Comparison of ENCODE assay signal across 16 cellular contexts in genomic region chr4:80045831-80046230, GRCh38. TPM values are rescaled to one million over a fixed set of nuclear protein-coding genes. Genes with fewer than 3 reads are reported as not detected.
A peak's percentile ranks its signal among the peaks of the same experiment; 100 is the strongest.
DNase-seq lines count a peak whose midpoint lies in the region; ATAC-seq and TF ChIP-seq lines count a peak whose summit lies in the region.
"Had no signal": no experiment of that assay in that cellular context is flagged by ENCODE, and none has a peak within 500 bp of the region (broad histone marks: within the 10 kb centered on the region; RNA-seq: fewer than 3 reads in every experiment).

No MANE protein-coding gene starts in this region.

- no peak for ATAC-seq in T-cell (replicated peaks in 1 of 4)
- ATAC-seq in GM18858 (IDR thresholded peaks at IDR 0.05; ENCODE audit: unreplicated experiment): no peak
- no peak for ATAC-seq in HG03439 (IDR thresholded peaks at IDR 0.05; ENCODE audit: unreplicated experiment)
- ATAC-seq: HCT116, natural killer cell had no signal

- H3K4me3 ChIP-seq in fibroblast of mammary gland (ENCODE audit: control insufficient read depth, low read depth, low read length): no peak overlapping the region
- H3K4me3 ChIP-seq in osteoblast (ENCODE audit: insufficient read depth, low read length): no peak overlapping the region
- H3K4me3 ChIP-seq in testis: no peak overlapping the region
- H3K4me3 ChIP-seq: Peyer's patch had no signal

- H3K9me3 ChIP-seq in osteoblast (ENCODE audit: low read depth, low read length) (no peaks in the 10 kb centered on the region), testis (no peaks in the 10 kb centered on the region)
- H3K9me3 ChIP-seq: Peyer's patch had no signal

- no peaks in the 10 kb centered on the region for H4K20me1 ChIP-seq in osteoblast (ENCODE audit: insufficient read depth, low read length)

- H3K27me3 ChIP-seq in osteoblast (ENCODE audit: insufficient read depth, low read length) (no peaks in the 10 kb centered on the region), testis (no peaks in the 10 kb centered on the region)
- H3K27me3 ChIP-seq: Peyer's patch had no signal

- no peak for TF ChIP-seq POLR2A in testis (IDR thresholded peaks at IDR 0.05)

- no peaks in the 10 kb centered on the region for H3K27me3 Mint-ChIP-seq in T-cell
- H3K27me3 Mint-ChIP-seq: B cell had no signal

- H3K9me3 Mint-ChIP-seq in T-cell: no peaks in the 10 kb centered on the region
- H3K9me3 Mint-ChIP-seq: natural killer cell had no signal

- H3K4me3 Mint-ChIP-seq in T-cell: no peak overlapping the region
- H3K4me3 Mint-ChIP-seq: B cell, natural killer cell had no signal

- no peak for TF ChIP-seq CTCF in AG09319 (IDR thresholded peaks at IDR 0.05; ENCODE audit: low read depth, low read length)
- no peak for TF ChIP-seq CTCF in fibroblast of mammary gland (conservative IDR thresholded peaks at IDR 0.05; ENCODE audit: control insufficient read depth, insufficient read depth, low read depth, low read length)
- no peak for TF ChIP-seq CTCF in osteoblast (IDR thresholded peaks at IDR 0.05; ENCODE audit: extremely low read depth, low read depth, low read length)
- no peak for TF ChIP-seq CTCF in testis (IDR thresholded peaks at IDR 0.05)

- POLR2A ChIA-PET in T-cell (lab: Charles Lee): interaction anchor here in 1 of 2 donors (0.6 kb wide), 1 partner anchor 212 kb away, joined by 3 read pairs; no protein-coding TSS in a partner anchor

- H3K4me1 ChIP-seq in osteoblast (ENCODE audit: insufficient read depth, low read length) (peaks cover 20% of the 10 kb centered on the region), testis (peaks cover 18% of the 10 kb centered on the region)

- intact Hi-C loops in testis (cut with DNase I; ENCODE audit: low total_unique reads): no loop called here

- H2AFZ ChIP-seq in osteoblast (ENCODE audit: low read length): no peak overlapping the region

- peak; percentile 15 for DNase-seq in AG09319 (ENCODE audit: extremely low read depth, low read depth)
- DNase-seq in T-cell: no peak
- peak; percentile 79 for DNase-seq in fibroblast of mammary gland (ENCODE audit: low read depth)
- peak; percentile 6 for DNase-seq in osteoblast (ENCODE audit: insufficient read length, low spot score, missing footprints)
- DNase-seq in testis: no peak
- DNase-seq in dermis blood vessel endothelial cell: no peak
- DNase-seq: EL; natural killer cell; NCI-H1105 treated with DMSO at 0.1 percent for 48 hours; Peyer's patch; stimulated activated CD4-positive, alpha-beta T cell treated with anti-CD3 and anti-CD28 coated beads, Interleukin-12 subunit alpha, Interleukin-12 subunit beta, amount 100 ng/mL, for 4 hours; T-helper 2 cell had no signal

- CTCF ChIA-PET in T-cell (lab: Charles Lee): no interaction called here

- H3K27ac ChIP-seq in osteoblast (ENCODE audit: low read depth, low read length): peak overlapping the region; percentile 40
- H3K27ac ChIP-seq in testis: no peak overlapping the region

- peak overlapping the region; percentile 23 to 37 for H3K27ac Mint-ChIP-seq in T-cell
- H3K27ac Mint-ChIP-seq: B cell, natural killer cell had no signal

- H3K4me1 Mint-ChIP-seq in T-cell: peaks cover 5 to 25% (median 11%) of the 10 kb centered on the region in 3 donors
- H3K4me1 Mint-ChIP-seq: B cell, natural killer cell had no signal

- peaks cover 56% of the 10 kb centered on the region for H3K36me3 Mint-ChIP-seq in T-cell
- H3K36me3 Mint-ChIP-seq: natural killer cell had no signal

- H3K4me2 ChIP-seq in osteoblast (ENCODE audit: insufficient read depth, low read length): peak overlapping the region; percentile 34

- peaks cover 50% of the 10 kb centered on the region for H3K79me2 ChIP-seq in osteoblast (ENCODE audit: insufficient read depth, low read length)

- H3K36me3 ChIP-seq in osteoblast (ENCODE audit: insufficient read depth, low read length): peaks cover 26% of the 10 kb centered on the region
- H3K36me3 ChIP-seq in testis (ENCODE audit: low read depth, missing control alignments): no peaks in the 10 kb centered on the region

RNA-seq across cellular contexts. Expression of gene ANTXR2, which starts 27.2 kb away (rescaled TPM):
- total RNA-seq in T-cell (10 to 100 TPM; 45.1 to 64.3 (median 48.2) TPM), osteoblast (86.9 and 97.4 TPM in 2 replicates), testis (10 to 100 TPM; 23.8 to 30.4 TPM), dermis blood vessel endothelial cell (36.2 and 36.7 TPM in 2 replicates)
- 30.8 TPM for polyA plus RNA-seq in testis (ENCODE audit: insufficient read depth, low read depth, low replicate concordance)

Comparison
In these comparisons a context has a peak if more than half of its experiments do, and no peak if none do; other contexts are left out.
1. DNase-seq: peak in AG09319 (single experiment), fibroblast of mammary gland (single experiment) and osteoblast (single experiment); none in T-cell (0 of 34), testis (single experiment) and dermis blood vessel endothelial cell (single experiment).